ENCODE assay signal across 15 cellular contexts in genomic region chr3:142886938-142887337, GRCh38. TPM values are rescaled to one million over a fixed set of nuclear protein-coding genes. Genes with fewer than 3 reads are reported as not detected.
DNase-seq lines count a peak whose midpoint lies in the region; ATAC-seq and TF ChIP-seq lines count a peak whose summit lies in the region.
"Had no signal": no experiment of that assay in that cellular context is flagged by ENCODE, and none has a peak within 500 bp of the region (broad histone marks: within the 10 kb centered on the region; RNA-seq: fewer than 3 reads in every experiment).

No MANE protein-coding gene starts in this region.

- CTCF ChIA-PET in RWPE1 (lab: Yijun Ruan, JAX): interaction anchor here (0.8 kb wide), 1 partner anchor 53 kb away, joined by 3 read pairs; no protein-coding TSS in a partner anchor

- no peaks in the 10 kb centered on the region for H3K9me3 ChIP-seq in fibroblast of lung (ENCODE audit: control insufficient read depth, insufficient read depth, low read depth, low read length)

- no peaks in the 10 kb centered on the region for H3K27me3 ChIP-seq in fibroblast of lung (ENCODE audit: control insufficient read depth, insufficient read depth, low read length)

- H3K4me3 ChIP-seq in fibroblast of lung (replicated peaks in 1 of 4; ENCODE audit: control extremely low read depth in 1 of 4, insufficient read depth in 1 of 4, low read depth in 3 of 4, low read length in 4 of 4): no peak overlapping the region

- DNase-seq in NCI-H82 (lab: John Stamatoyannopoulos, UW): peak; percentile 48
- no peak for DNase-seq in NCI-H82 treated with DMSO at 0.1 percent for 48 hours (lab: John Stamatoyannopoulos, UW; ENCODE audit: unreplicated experiment)
- DNase-seq in RWPE1 (ENCODE audit: low spot score): peak; percentile 64
- peak; percentile 24 to 87 for DNase-seq in fibroblast of lung (ENCODE audit: low read depth in 2 of 2)
- DNase-seq in stimulated activated effector memory CD8-positive, alpha-beta T cell treated with anti-CD3 and anti-CD28 coated beads, Interleukin-12 subunit alpha, Interleukin-12 subunit beta, amount 100 ng/mL, for 72 hours (ENCODE audit: low spot score in 2 of 2): no peak
- DNase-seq: ACHN; activated CD8-positive, alpha-beta memory T cell treated with anti-CD3 and anti-CD28 coated beads for 24 hours; amniotic stem cell; left colon; MV-4-11; NCI-H510A; posterior cingulate gyrus had no signal

- no peak overlapping the region for H3K9ac ChIP-seq in fibroblast of lung (ENCODE audit: insufficient read depth, low read length)

- H3K27ac ChIP-seq in RWPE1: no peak overlapping the region
- no peak overlapping the region for H3K27ac ChIP-seq in fibroblast of lung (ENCODE audit: insufficient read depth, low read length)

- no peak overlapping the region for H3K4me3 Mint-ChIP-seq in stimulated activated effector memory CD8-positive, alpha-beta T cell treated with anti-CD3 and anti-CD28 coated beads, Interleukin-12 subunit alpha, Interleukin-12 subunit beta, amount 100 ng/mL, for 72 hours

- POLR2A ChIA-PET in RWPE1 (lab: Yijun Ruan, JAX; ENCODE audit: low non-redundant PET): no interaction called here

- H3K4me1 ChIP-seq in fibroblast of lung (ENCODE audit: control insufficient read depth, extremely low read depth, insufficient read depth, low read length): no peaks in the 10 kb centered on the region

- no peaks in the 10 kb centered on the region for H3K36me3 ChIP-seq in fibroblast of lung (ENCODE audit: control insufficient read depth, insufficient read depth, low read length)

- no peaks in the 10 kb centered on the region for H4K20me1 ChIP-seq in fibroblast of lung (ENCODE audit: control insufficient read depth, extremely low read depth, insufficient read depth, low read length)

- no peaks in the 10 kb centered on the region for H3K79me2 ChIP-seq in fibroblast of lung (ENCODE audit: control insufficient read depth, insufficient read depth, low read length)

- H3K4me2 ChIP-seq in fibroblast of lung (ENCODE audit: extremely low read depth, insufficient read depth, low read length): no peak overlapping the region

- H3K27ac Mint-ChIP-seq in stimulated activated effector memory CD8-positive, alpha-beta T cell treated with anti-CD3 and anti-CD28 coated beads, Interleukin-12 subunit alpha, Interleukin-12 subunit beta, amount 100 ng/mL, for 72 hours: no peak overlapping the region

- TF ChIP-seq CTCF in RWPE1 (conservative IDR thresholded peaks at IDR 0.05; ENCODE audit: low read depth): no peak
- TF ChIP-seq CTCF in fibroblast of lung (conservative IDR thresholded peaks at IDR 0.05 in 1 of 2, IDR thresholded peaks at IDR 0.05 in 1 of 2; ENCODE audit: low read depth in 1 of 2, low read length in 2 of 2): no peak

- no peaks in the 10 kb centered on the region for H3K4me1 Mint-ChIP-seq in stimulated activated effector memory CD8-positive, alpha-beta T cell treated with anti-CD3 and anti-CD28 coated beads, Interleukin-12 subunit alpha, Interleukin-12 subunit beta, amount 100 ng/mL, for 72 hours

- no peak overlapping the region for H2AFZ ChIP-seq in fibroblast of lung (ENCODE audit: low read length)

- H3K9me3 Mint-ChIP-seq in stimulated activated effector memory CD8-positive, alpha-beta T cell treated with anti-CD3 and anti-CD28 coated beads, Interleukin-12 subunit alpha, Interleukin-12 subunit beta, amount 100 ng/mL, for 72 hours: no peaks in the 10 kb centered on the region

- ATAC-seq in stimulated activated effector memory CD8-positive, alpha-beta T cell treated with anti-CD3 and anti-CD28 coated beads, Interleukin-12 subunit alpha, Interleukin-12 subunit beta, amount 100 ng/mL, for 72 hours: peak; percentile 35
- ATAC-seq in GM21367 (IDR thresholded peaks at IDR 0.05; ENCODE audit: unreplicated experiment): no peak
- no peak for ATAC-seq in HG02759 (IDR thresholded peaks at IDR 0.05; ENCODE audit: unreplicated experiment)
- no peak for ATAC-seq in GM18873 (IDR thresholded peaks at IDR 0.05; ENCODE audit: low FRiP score, unreplicated experiment)
- ATAC-seq: left colon had no signal

- no peaks in the 10 kb centered on the region for H3K36me3 Mint-ChIP-seq in stimulated activated effector memory CD8-positive, alpha-beta T cell treated with anti-CD3 and anti-CD28 coated beads, Interleukin-12 subunit alpha, Interleukin-12 subunit beta, amount 100 ng/mL, for 72 hours

RNA-seq across cellular contexts. Expression of gene PCOLCE2, which starts 1.9 kb away (rescaled TPM):
- 6.7 and 26.3 TPM in 2 replicates for total RNA-seq in fibroblast of lung
- 4.8 and 16.1 TPM in 2 replicates for polyA plus RNA-seq in fibroblast of lung
- 4.1 and 13.3 TPM in 2 replicates for polyA plus RNA-seq in fibroblast of lung (2012)
- polyA minus RNA-seq in fibroblast of lung (ENCODE audit: low replicate concordance): 12.6 TPM in 1 of 2 replicates, not detected in the other

Comparison
In these comparisons a context has a peak if more than half of its experiments do, and no peak if none do; other contexts are left out.
1. DNase-seq: peak in NCI-H82 (single experiment), RWPE1 (single experiment) and fibroblast of lung (2 of 2); none in NCI-H82 treated with DMSO at 0.1 percent for 48 hours (single experiment) and stimulated activated effector memory CD8-positive, alpha-beta T cell treated with anti-CD3 and anti-CD28 coated beads, Interleukin-12 subunit alpha, Interleukin-12 subunit beta, amount 100 ng/mL, for 72 hours (0 of 2).